Comparison of ENCODE assay signal across 24 cellular contexts in genomic region chr2:231977430-231977829, GRCh38. TPM values are rescaled to one million over a fixed set of nuclear protein-coding genes. Genes with fewer than 3 reads are reported as not detected.
DNase-seq lines count a peak whose midpoint lies in the region; ATAC-seq, FAIRE-seq and TF ChIP-seq lines count a peak whose summit lies in the region.
"Had no signal": no experiment of that assay in that cellular context is flagged by ENCODE, and none has a peak within 500 bp of the region (broad histone marks: within the 10 kb centered on the region; RNA-seq: fewer than 3 reads in every experiment).

No MANE protein-coding gene starts in this region.

- in situ Hi-C loops in GM12878 (cut with MboI), result no loop called here

- H3K36me3 ChIP-seq in heart right ventricle (peaks cover 0 to 12% (median 0%) of the 10 kb centered on the region in 9 donors), HEK293 (ENCODE audit: control insufficient read depth in 2 of 2, insufficient read depth in 1 of 2, low read length in 2 of 2) (no peaks in the 10 kb centered on the region; a peak in 1 of 3 replicates), GM12878 (ENCODE audit: control insufficient read depth in 2 of 2, insufficient read depth in 2 of 2, low read length in 1 of 2) (peaks cover 0 to 3% of the 10 kb centered on the region in 2 experiments; a peak in 1 of 4 replicates)

- no TSS peak for BruUV-seq in GM12878 (replicated peaks; lab: Mats Ljungman, UMichigan)

- SMC1A ChIA-PET in GM12878 (lab: Charles Lee; ENCODE audit: uncharacterized antibody, unreplicated experiment), result no interaction called here

- peaks cover 6% of the 10 kb centered on the region for H3K4me1 Mint-ChIP-seq in stimulated activated effector memory CD8-positive, alpha-beta T cell treated with anti-CD3 and anti-CD28 coated beads, Interleukin-12 subunit alpha, Interleukin-12 subunit beta, amount 100 ng/mL, for 72 hours

- peak; percentile 56 for FAIRE-seq in GM12878 (lab: Jason Lieb, UNC)
- FAIRE-seq: A204.1, G401.6, H1 had no signal

- no peaks in the 10 kb centered on the region for H3K4me1 ChIP-seq in heart right ventricle
- H3K4me1 ChIP-seq in HEK293 (ENCODE audit: control insufficient read depth, insufficient read depth, low read length), result no peaks in the 10 kb centered on the region
- no peaks in the 10 kb centered on the region for H3K4me1 ChIP-seq in GM12878 (ENCODE audit: control insufficient read depth, insufficient read depth, low read length)
- H3K4me1 ChIP-seq: BLaER1, Caco-2 had no signal

- no peak overlapping the region for H3K9ac ChIP-seq in GM12878 (ENCODE audit: control insufficient read depth, insufficient read depth, low read length)
- H3K9ac ChIP-seq: BLaER1 had no signal

- H3K4me2 ChIP-seq in GM12878 (ENCODE audit: control insufficient read depth, insufficient read depth), result no peak overlapping the region
- H3K4me2 ChIP-seq: BLaER1 had no signal

- POLR2A ChIA-PET in HEK293 (lab: Yijun Ruan, JAX), result interaction anchor here (0.5 kb wide), 1 partner anchor 11 kb away, joined by 4 read pairs; no protein-coding TSS in a partner anchor
- POLR2A ChIA-PET in GM12878 (lab: Charles Lee), result no interaction called here

- H2AFZ ChIP-seq in GM12878 (ENCODE audit: control insufficient read depth, low read depth, low read length), result no peak overlapping the region

- DNase-seq in Right ventricle myocardium superior (no peak), heart right ventricle (no peak), GM12878 (ENCODE audit: low read depth, low spot score) (no peak), hippocampal formation (lab: John Stamatoyannopoulos, UW) (no peak)
- no peak for DNase-seq in stimulated activated effector memory CD8-positive, alpha-beta T cell treated with anti-CD3 and anti-CD28 coated beads, Interleukin-12 subunit alpha, Interleukin-12 subunit beta, amount 100 ng/mL, for 72 hours (ENCODE audit: low spot score in 2 of 2)
- DNase-seq: Caco-2; CD4-positive, CD25-positive, alpha-beta regulatory T cell; CD8-positive, alpha-beta T cell; DMS153; DND-41; H9; HFFc6 had no signal

- TF ChIP-seq POLR2A in GM12878 (IDR thresholded peaks at IDR 0.05; ENCODE audit: low read depth, low read length), result no peak

- WGBS in heart right ventricle, 2 donors, result 78 to 83% methylated on average over 2 of the region's 2 CpGs
- 94% methylated on average over 2 of the region's 2 CpGs for WGBS in GM12878 (ENCODE audit: insufficient coverage, insufficient replicate concordance, low lambda C conversion rate, missing lambda C conversion rate)

- no peak for TF ChIP-seq EP300 in GM12878 (IDR thresholded peaks at IDR 0.05; ENCODE audit: borderline replicate concordance in 1 of 2, control insufficient read depth in 1 of 2, low read depth in 2 of 2, low read length in 2 of 2)

- CTCF ChIA-PET in HEK293 (lab: Yijun Ruan, JAX) (no interaction called here), GM12878 (lab: Yijun Ruan, JAX) (no interaction called here)

- H3K27me3 ChIP-seq in heart right ventricle, result no peaks in the 10 kb centered on the region
- H3K27me3 ChIP-seq in GM12878 (replicated peaks in 1 of 2; ENCODE audit: control insufficient read depth in 2 of 2, insufficient read depth in 2 of 2, low read length in 1 of 2), result no peaks in the 10 kb centered on the region
- H3K27me3 ChIP-seq: BLaER1 had no signal

- H3K27ac ChIP-seq in heart right ventricle (no peak overlapping the region), HEK293 (ENCODE audit: extremely low read depth, low read depth, low read length) (no peak overlapping the region), GM12878 (ENCODE audit: control insufficient read depth, insufficient read depth) (no peak overlapping the region)
- H3K27ac ChIP-seq: 22Rv1, BLaER1, C4-2B had no signal

- H3K4me3 ChIP-seq in heart right ventricle, result no peak overlapping the region
- H3K4me3 ChIP-seq in HEK293 (ENCODE audit: low read depth, low read length), result no peak overlapping the region
- no peak overlapping the region for H3K4me3 ChIP-seq in GM12878
- H3K4me3 ChIP-seq: BLaER1 had no signal

- ATAC-seq in Right ventricle myocardium superior (ENCODE audit: poor library complexity) (peak; percentile 10), heart right ventricle (no peak), GM12878 (no peak), GM21825 (IDR thresholded peaks at IDR 0.05; ENCODE audit: unreplicated experiment) (no peak), HG02610 (IDR thresholded peaks at IDR 0.05; ENCODE audit: unreplicated experiment) (no peak)
- ATAC-seq in stimulated activated effector memory CD8-positive, alpha-beta T cell treated with anti-CD3 and anti-CD28 coated beads, Interleukin-12 subunit alpha, Interleukin-12 subunit beta, amount 100 ng/mL, for 72 hours, result no peak
- ATAC-seq: CD8-positive, alpha-beta T cell; HCT116 had no signal

- H3K9me3 ChIP-seq in heart right ventricle (no peaks in the 10 kb centered on the region), HEK293 (ENCODE audit: control insufficient read depth, insufficient read depth, low read depth, low read length) (no peaks in the 10 kb centered on the region), GM12878 (replicated peaks; ENCODE audit: control insufficient read depth, insufficient read depth, low read length) (no peaks in the 10 kb centered on the region; the same call in 2 of the 3 replicates)
- H3K9me3 ChIP-seq: Caco-2 had no signal

- no peaks in the 10 kb centered on the region for H3K79me2 ChIP-seq in GM12878 (ENCODE audit: control insufficient read depth, insufficient read depth, low read length)

- no peaks in the 10 kb centered on the region for H4K20me1 ChIP-seq in GM12878 (ENCODE audit: control insufficient read depth, insufficient read depth)

- H3K4me3 Mint-ChIP-seq in stimulated activated effector memory CD8-positive, alpha-beta T cell treated with anti-CD3 and anti-CD28 coated beads, Interleukin-12 subunit alpha, Interleukin-12 subunit beta, amount 100 ng/mL, for 72 hours, result no peak overlapping the region
- H3K4me3 Mint-ChIP-seq: B cell; CD4-positive, CD25-positive, alpha-beta regulatory T cell; CD8-positive, alpha-beta T cell; H9; HFFc6 had no signal

- H3K9me3 Mint-ChIP-seq in stimulated activated effector memory CD8-positive, alpha-beta T cell treated with anti-CD3 and anti-CD28 coated beads, Interleukin-12 subunit alpha, Interleukin-12 subunit beta, amount 100 ng/mL, for 72 hours, result no peaks in the 10 kb centered on the region
- H3K9me3 Mint-ChIP-seq: CD8-positive, alpha-beta T cell; H9; HFFc6 had no signal

- H3K36me3 Mint-ChIP-seq in stimulated activated effector memory CD8-positive, alpha-beta T cell treated with anti-CD3 and anti-CD28 coated beads, Interleukin-12 subunit alpha, Interleukin-12 subunit beta, amount 100 ng/mL, for 72 hours, result no peaks in the 10 kb centered on the region

- no peak for TF ChIP-seq RAD21 in GM12878 (IDR thresholded peaks at IDR 0.05; ENCODE audit: insufficient read depth, low read depth, low read length)

- H3K27ac Mint-ChIP-seq in stimulated activated effector memory CD8-positive, alpha-beta T cell treated with anti-CD3 and anti-CD28 coated beads, Interleukin-12 subunit alpha, Interleukin-12 subunit beta, amount 100 ng/mL, for 72 hours, result peak overlapping the region; percentile 47
- H3K27ac Mint-ChIP-seq: B cell; CD8-positive, alpha-beta T cell; H9; HFFc6 had no signal

- no peak for TF ChIP-seq CTCF in heart right ventricle (IDR thresholded peaks at IDR 0.05)
- no peak for TF ChIP-seq CTCF in HEK293 (tag by site-specific recombination; IDR thresholded peaks at IDR 0.05)
- no peak for TF ChIP-seq CTCF in GM12878 (IDR thresholded peaks at IDR 0.05 in 2 of 3, conservative IDR thresholded peaks at IDR 0.05 in 1 of 3; ENCODE audit: control insufficient read depth in 2 of 3, extremely low read depth in 1 of 3, insufficient read depth in 1 of 3, low read depth in 3 of 3, low read length in 3 of 3)

- intact Hi-C loops in Right ventricle myocardium superior (cut with DNase I) (no loop called here), heart right ventricle (cut with DNase I) (no loop called here), GM12878 (cut with micrococcal nuclease; ENCODE audit: unreplicated experiment) (no loop called here)

- RAD21 ChIA-PET in GM12878 (lab: Charles Lee; ENCODE audit: unreplicated experiment), result no interaction called here

RNA-seq across cellular contexts. Expression of gene DIS3L2, which starts 15.9 kb away (rescaled TPM):
- total RNA-seq in Right ventricle myocardium superior (17.6 TPM), heart right ventricle (10 to 100 TPM; 15.2 to 24.5 (median 18.5) TPM), GM12878 (2014; rRNA removed) (20.8 and 25.4 TPM in 2 replicates), GM12878 (2014; rRNA removed; fragmentation: Illumina TruSeq; extraction: Trizol) (12.0 and 12.7 TPM in 2 replicates), GM12878 (2021) (21.0 and 27.1 TPM in 2 replicates)
- polyA plus RNA-seq in heart right ventricle (10 to 100 TPM in 1 of 2 donors, 1 to 10 TPM in 1; 9.5 to 22.5 TPM), GM12878 (2011; rRNA removed) (4.5 and 7.8 TPM in 2 replicates), GM12878 (2014; fragmentation: Illumina TruSeq; extraction: Trizol) (11.2 and 14.3 TPM in 2 replicates), GM12878 (2014; fragmentation: Nextera tagmentation; extraction: Ambion mirVana) (1 to 10 TPM; 3.5 to 4.8 TPM), GM12878 (2014; rRNA removed) (18.5 and 19.1 TPM in 2 replicates), GM12878 (2016; fragmentation: Nextera tagmentation; extraction: Ambion mirVana) (10 to 100 TPM; 17.8 to 18.1 TPM)
- 89.0 and 104 TPM in 2 replicates for total RNA-seq in GM12878 (2013; cell fraction: nucleolus; rRNA removed)
- polyA plus RNA-seq in GM12878 (2011; ENCODE audit: low read depth), result 8.1 TPM
- polyA plus RNA-seq in GM12878 (2011; cell fraction: cytosol; rRNA removed), result 11.1 and 11.6 TPM in 2 replicates
- 47.8 and 55.6 TPM in 2 replicates for polyA plus RNA-seq in GM12878 (2011; cell fraction: nucleus; rRNA removed)
- 11.4 and 12.5 TPM in 2 replicates for polyA plus RNA-seq in GM12878 (2012)
- polyA minus RNA-seq in GM12878 (2011; rRNA and poly(A)+ RNA removed), result 10.3 and 13.2 TPM in 2 replicates
- polyA minus RNA-seq in GM12878 (2011; cell fraction: cytosol; rRNA and poly(A)+ RNA removed), result 4.6 and 5.1 TPM in 2 replicates
- 16.7 and 33.7 TPM in 2 replicates for polyA minus RNA-seq in GM12878 (2011; cell fraction: nucleus; rRNA and poly(A)+ RNA removed)

RNA-seq across cellular contexts. Expression of gene NPPC, which starts 51.2 kb away (rescaled TPM):
- total RNA-seq in Right ventricle myocardium superior, result 7.7 TPM
- total RNA-seq in heart right ventricle, result 1 to 10 TPM in 7 of 10 donors, under 1 TPM in 3; 0.28 to 8.7 (median 1.9) TPM
- polyA plus RNA-seq in heart right ventricle, result 1 to 10 TPM; 4.3 to 5.9 TPM
- not detected in 2 replicates for total RNA-seq in GM12878 (2013; cell fraction: nucleolus; rRNA removed)
- total RNA-seq in GM12878 (2014; rRNA removed), result not detected in 2 replicates
- not detected in 2 replicates for total RNA-seq in GM12878 (2014; rRNA removed; fragmentation: Illumina TruSeq; extraction: Trizol)
- not detected in 2 replicates for total RNA-seq in GM12878 (2021)
- polyA plus RNA-seq in GM12878 (2011; ENCODE audit: low read depth), result not detected
- not detected in 2 replicates for polyA plus RNA-seq in GM12878 (2011; rRNA removed)
- polyA plus RNA-seq in GM12878 (2011; cell fraction: cytosol; rRNA removed), result not detected in 2 replicates
- not detected in 2 replicates for polyA plus RNA-seq in GM12878 (2011; cell fraction: nucleus; rRNA removed)
- 0.21 TPM in 1 of 2 replicates, not detected in the other for polyA plus RNA-seq in GM12878 (2012)
- polyA plus RNA-seq in GM12878 (2014; fragmentation: Illumina TruSeq; extraction: Trizol), result not detected in 2 replicates
- polyA plus RNA-seq in GM12878 (2014; fragmentation: Nextera tagmentation; extraction: Ambion mirVana), result not detected
- polyA plus RNA-seq in GM12878 (2014; rRNA removed), result not detected in 2 replicates
- polyA plus RNA-seq in GM12878 (2016; fragmentation: Nextera tagmentation; extraction: Ambion mirVana), result under 1 TPM in 1 of 2 experiments, not detected in 1; 0.15 TPM
- polyA minus RNA-seq in GM12878 (2011; rRNA and poly(A)+ RNA removed), result not detected in 2 replicates
- not detected in 2 replicates for polyA minus RNA-seq in GM12878 (2011; cell fraction: cytosol; rRNA and poly(A)+ RNA removed)
- polyA minus RNA-seq in GM12878 (2011; cell fraction: nucleus; rRNA and poly(A)+ RNA removed), result 0.36 TPM in 1 of 2 replicates, not detected in the other
- total RNA-seq: Caco-2; CD4-positive, CD25-positive, alpha-beta regulatory T cell; HFFc6 had no signal
- polyA plus RNA-seq: AG04450; CD4-positive, CD25-positive, alpha-beta regulatory T cell had no signal
